20 cellular contexts compared by ENCODE assay signal in genomic region chr10:132210766-132211165, GRCh38. TPM values are rescaled to one million over a fixed set of nuclear protein-coding genes. Genes with fewer than 3 reads are reported as not detected.
DNase-seq lines count a peak whose midpoint lies in the region; ATAC-seq and TF ChIP-seq lines count a peak whose summit lies in the region.
"Had no signal": no experiment of that assay in that cellular context is flagged by ENCODE, and none has a peak within 500 bp of the region (broad histone marks: within the 10 kb centered on the region; RNA-seq: fewer than 3 reads in every experiment).

No MANE protein-coding gene starts in this region.

- H2AK5ac ChIP-seq in mesenchymal stem cell (ENCODE audit: low read length, severe bottlenecking) = no peak overlapping the region

- no peak overlapping the region for H3K27ac ChIP-seq in mesenchymal stem cell (ENCODE audit: low read length, poor library complexity, severe bottlenecking)
- H3K27ac ChIP-seq in breast epithelium = no peak overlapping the region
- H3K27ac ChIP-seq: BLaER1 treated with 17β-estradiol and CSF1 and Interleukin-3, amounts not matched to agents 10 nM and 100 nM had no signal

- no peak overlapping the region for H2BK5ac ChIP-seq in mesenchymal stem cell (ENCODE audit: low read depth, low read length, poor library complexity, severe bottlenecking)

- H3K9me3 ChIP-seq in mesenchymal stem cell (ENCODE audit: control insufficient read depth, low read length) (peaks cover 10% of the 10 kb centered on the region), breast epithelium (peaks cover 0 to 12% of the 10 kb centered on the region in 2 donors)
- H3K9me3 ChIP-seq: BE2C had no signal

- intact Hi-C loops in left ventricle myocardium superior (cut with micrococcal nuclease) (no loop called here), cardiac septum (cut with DNase I) (no loop called here), breast epithelium (cut with DNase I; ENCODE audit: low total_unique reads) (no loop called here)

- peak; percentile 27 for DNase-seq in left ventricle myocardium superior
- no peak for DNase-seq in cardiac septum (ENCODE audit: low spot score)
- peak; percentile 17 for DNase-seq in glutamatergic neuron
- no peak for DNase-seq in mesenchymal stem cell
- no peak for DNase-seq in breast epithelium (ENCODE audit: low spot score in 2 of 2)
- DNase-seq: AML-193; BE2C; CD4-positive, alpha-beta T cell; CD8-positive, alpha-beta memory T cell; DMS 273 treated with DMSO at 0.1 percent for 48 hours; DMS79; EL; GDM1; H9 had no signal

- H3K9ac ChIP-seq in mesenchymal stem cell (ENCODE audit: low read length) = no peak overlapping the region
- H3K9ac ChIP-seq: BLaER1 treated with 17β-estradiol and CSF1 and Interleukin-3, amounts not matched to agents 10 nM and 100 nM had no signal

- H3K27me3 Mint-ChIP-seq in glutamatergic neuron (ENCODE audit: unreplicated experiment) = peaks cover 29% of the 10 kb centered on the region
- H3K27me3 Mint-ChIP-seq: CD4-positive, alpha-beta T cell; CD8-positive, alpha-beta memory T cell had no signal

- H3K4me1 ChIP-seq in mesenchymal stem cell (ENCODE audit: control insufficient read depth, insufficient read depth, low read depth, low read length) (peaks cover 6% of the 10 kb centered on the region), breast epithelium (no peaks in the 10 kb centered on the region)
- H3K4me1 ChIP-seq: BE2C had no signal

- H3K36me3 ChIP-seq in mesenchymal stem cell (ENCODE audit: control insufficient read depth in 1 of 2, insufficient read depth in 2 of 2, low read depth in 1 of 2, low read length in 2 of 2) (peaks cover 0 to 18% of the 10 kb centered on the region in 2 experiments), breast epithelium (no peaks in the 10 kb centered on the region)
- H3K36me3 ChIP-seq: BE2C had no signal

- ATAC-seq in left ventricle myocardium superior (no peak), GM21515 (IDR thresholded peaks at IDR 0.05; ENCODE audit: unreplicated experiment) (no peak)
- ATAC-seq: GM12878, GM23338, HCT116 had no signal

- no peak overlapping the region for H3K14ac ChIP-seq in mesenchymal stem cell (ENCODE audit: low read length in 2 of 2)

- H3K4me2 ChIP-seq in mesenchymal stem cell (ENCODE audit: low read length, poor library complexity, severe bottlenecking) = no peak overlapping the region
- H3K4me2 ChIP-seq: GM23338 had no signal

- H4K91ac ChIP-seq in mesenchymal stem cell (ENCODE audit: low read length) = peak overlapping the region; percentile 18

- H2AFZ ChIP-seq in mesenchymal stem cell (ENCODE audit: low read depth, low read length) = no peak overlapping the region
- H2AFZ ChIP-seq: GM23338 had no signal

- no peak overlapping the region for H3K27ac Mint-ChIP-seq in glutamatergic neuron (ENCODE audit: unreplicated experiment)
- H3K27ac Mint-ChIP-seq: CD14-positive monocyte; CD4-positive, alpha-beta T cell; CD8-positive, alpha-beta memory T cell; GM23338; H9 had no signal

- H3K4me3 ChIP-seq in mesenchymal stem cell (ENCODE audit: insufficient read depth in 1 of 2, low read depth in 1 of 2, low read length in 2 of 2) (no peak overlapping the region), breast epithelium (no peak overlapping the region)
- H3K4me3 ChIP-seq: BLaER1 treated with 17β-estradiol and CSF1 and Interleukin-3, amounts not matched to agents 10 nM and 100 nM; GM12878; GM23338 had no signal

- H3K23ac ChIP-seq in mesenchymal stem cell (ENCODE audit: low read length in 2 of 2) = no peak overlapping the region

- H3K4me1 Mint-ChIP-seq in glutamatergic neuron (ENCODE audit: low read depth, unreplicated experiment) = peaks cover 10% of the 10 kb centered on the region
- H3K4me1 Mint-ChIP-seq: CD14-positive monocyte; CD8-positive, alpha-beta memory T cell; GM23338; H9 had no signal

- WGBS in mesenchymal stem cell = 91% methylated on average over 14 of the region's 14 CpGs

- H3K36me3 Mint-ChIP-seq in glutamatergic neuron (ENCODE audit: unreplicated experiment) = peaks cover 39% of the 10 kb centered on the region

- H3K9me3 Mint-ChIP-seq in glutamatergic neuron (ENCODE audit: unreplicated experiment) = peaks cover 51% of the 10 kb centered on the region

- H3K4me3 Mint-ChIP-seq in glutamatergic neuron (ENCODE audit: unreplicated experiment) = no peak overlapping the region
- H3K4me3 Mint-ChIP-seq: CD14-positive monocyte; CD4-positive, alpha-beta T cell; CD8-positive, alpha-beta memory T cell; GM23338; H9 had no signal

- TF ChIP-seq CTCF in glutamatergic neuron (IDR thresholded peaks at IDR 0.05; ENCODE audit: partially characterized antibody, unreplicated experiment) = no peak
- TF ChIP-seq CTCF in breast epithelium (IDR thresholded peaks at IDR 0.05) = no peak

- H3K18ac ChIP-seq in mesenchymal stem cell (ENCODE audit: low read depth in 1 of 2, low read length in 2 of 2) = no peak overlapping the region

- H3K27me3 ChIP-seq in mesenchymal stem cell (ENCODE audit: control insufficient read depth in 1 of 2, insufficient read depth in 1 of 2, low read length in 2 of 2) (no peaks in the 10 kb centered on the region), breast epithelium (no peaks in the 10 kb centered on the region)
- H3K27me3 ChIP-seq: BE2C had no signal

- H3K4ac ChIP-seq in mesenchymal stem cell (ENCODE audit: low read depth in 1 of 2, low read length in 2 of 2) = no peak overlapping the region

- no peak for TF ChIP-seq POLR2A in breast epithelium (IDR thresholded peaks at IDR 0.05)

- no peak overlapping the region for H2BK120ac ChIP-seq in mesenchymal stem cell (ENCODE audit: low read depth, low read length)

- H2BK12ac ChIP-seq in mesenchymal stem cell (ENCODE audit: low read length in 2 of 2) = no peak overlapping the region

- H3K79me1 ChIP-seq in mesenchymal stem cell (replicated peaks; ENCODE audit: low read length, poor library complexity, severe bottlenecking) = no peaks in the 10 kb centered on the region

- no peak overlapping the region for H4K8ac ChIP-seq in mesenchymal stem cell (ENCODE audit: low read length)

- no peak overlapping the region for H2BK15ac ChIP-seq in mesenchymal stem cell (ENCODE audit: low read depth, poor library complexity, severe bottlenecking)

RNA-seq across cellular contexts. Expression of gene DPYSL4, which starts 24.0 kb away (rescaled TPM):
- total RNA-seq in left ventricle myocardium superior (45.2 TPM), cardiac septum (55.4 TPM), glutamatergic neuron (ENCODE audit: unreplicated experiment) (402 TPM), breast epithelium (1 to 10 TPM; 1.9 to 2.3 (median 2.1) TPM)
- 3.9 TPM for polyA plus RNA-seq in mesenchymal stem cell (2013, experiment 1 of 2)
- polyA plus RNA-seq in mesenchymal stem cell (2013, experiment 2 of 2) = 3.5 TPM
- polyA plus RNA-seq: CD14-positive monocyte; CD8-positive, alpha-beta memory T cell had no signal

Comparison
In these comparisons a context has a peak if more than half of its experiments do, and no peak if none do; other contexts are left out.
1. DNase-seq: peak in left ventricle myocardium superior (single experiment) and glutamatergic neuron (single experiment); none in cardiac septum (single experiment), mesenchymal stem cell (single experiment) and breast epithelium (0 of 2).
2. RNA of gene DPYSL4, which starts 24.0 kb away (total RNA-seq): 402 TPM in glutamatergic neuron (single experiment), 55.4 TPM in cardiac septum (single experiment) and 45.2 TPM in left ventricle myocardium superior (single experiment); 1.9 to 2.3 TPM in breast epithelium; every median in the first group is over 10 times any median in the second.